In the genomic region with DNA sequence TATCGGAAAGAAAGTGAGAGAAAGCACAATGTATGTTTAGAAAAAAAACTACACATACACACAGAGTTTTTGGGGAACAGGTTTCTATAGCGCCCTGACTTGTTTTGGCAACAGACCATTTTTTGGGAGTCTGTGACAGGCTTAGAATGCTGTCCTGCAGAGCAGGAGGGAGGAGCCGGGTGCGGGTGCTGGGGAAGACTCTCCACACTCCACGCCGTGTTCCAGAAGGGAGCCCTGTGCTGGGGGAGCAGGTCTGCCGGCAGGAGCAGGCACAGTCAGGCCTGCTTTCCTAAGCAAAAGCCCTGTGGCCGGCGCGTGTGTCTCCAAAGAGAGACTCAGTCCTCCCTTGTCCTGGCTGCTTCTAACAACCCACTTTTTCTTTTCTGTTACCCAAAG, we compare ENCODE assay signal across 12 cellular contexts. TPM values are rescaled to one million over a fixed set of nuclear protein-coding genes. Genes with fewer than 3 reads are reported as not detected.
A peak's percentile ranks its signal among the peaks of the same experiment; 100 is the strongest.
DNase-seq lines count a peak whose midpoint lies in the region; ATAC-seq, FAIRE-seq and TF ChIP-seq lines count a peak whose summit lies in the region.
"Had no signal": no experiment of that assay in that cellular context is flagged by ENCODE, and none has a peak within 500 bp of the region (broad histone marks: within the 10 kb centered on the region; RNA-seq: fewer than 3 reads in every experiment).

No MANE protein-coding gene starts in this region.

- H3K27me3 ChIP-seq in HCT116 (ENCODE audit: insufficient read depth, low read length) (no peaks in the 10 kb centered on the region), HepG2 (ENCODE audit: control insufficient read depth in 1 of 2, insufficient read depth in 2 of 2, low read length in 2 of 2) (no peaks in the 10 kb centered on the region), smooth muscle cell (ENCODE audit: low read depth) (no peaks in the 10 kb centered on the region)

- no peak for FAIRE-seq in HepG2 (lab: Jason Lieb, UNC)
- FAIRE-seq: endometrium had no signal

- RAD21 ChIA-PET in HCT116 (lab: Charles Lee; ENCODE audit: low non-redundant PET in 1 of 2, low total read pairs in 2 of 2, uncharacterized antibody in 2 of 2, unreplicated experiment in 2 of 2) = no interaction called here

- TF ChIP-seq EP300 in HepG2 (IDR thresholded peaks at IDR 0.05; ENCODE audit: low read depth in 2 of 2, low read length in 2 of 2) = no peak
- no peak for TF ChIP-seq EP300 in HepG2 (CRISPR knock-in tag; IDR thresholded peaks at IDR 0.05; ENCODE audit: borderline replicate concordance)

- BruUV-seq in HCT116 (replicated peaks; lab: Mats Ljungman, UMichigan) = TSS peak; percentile 40
- BruUV-seq in HepG2 (replicated peaks; lab: Mats Ljungman, UMichigan) = no TSS peak

- POLR2A ChIA-PET in HCT116 (lab: Charles Lee) (no interaction called here), HepG2 (lab: Yijun Ruan, JAX) (interaction anchor here (1.3 to 1.9 kb wide), 4 partner anchors 8 to 157 kb away, joined by 3 to 6 read pairs (median 4); a partner anchor contains a TSS)

- DNase-seq in HCT116 (ENCODE audit: low read depth, low spot score) = no peak
- DNase-seq in coronary artery (ENCODE audit: low spot score) = no peak
- DNase-seq in HepG2 (ENCODE audit: low spot score) = no peak
- no peak for DNase-seq in smooth muscle cell (lab: John Stamatoyannopoulos, UW; ENCODE audit: unreplicated experiment)
- no peak for DNase-seq in G401 (ENCODE audit: low spot score)
- no peak for DNase-seq in NCI-H146 treated with DMSO at 0.1 percent for 48 hours (lab: John Stamatoyannopoulos, UW; ENCODE audit: unreplicated experiment)
- DNase-seq in KBM-7 = no peak
- DNase-seq: CD4-positive, CD25-positive, alpha-beta regulatory T cell; MM.1S; NK-92 treated with Interleukin-12 subunit alpha and Interleukin-12 subunit beta, amount 100 ng/mL, for 24 hours had no signal

- ATAC-seq in HCT116 (no peak), HepG2 (peak; percentile 10; the same call in 2 of the 3 replicates), GM19452 (IDR thresholded peaks at IDR 0.05; ENCODE audit: unreplicated experiment) (no peak)

- in situ Hi-C loops in HepG2 (cut with HindIII; ENCODE audit: extremely low pct_ligation_motif_present, low pct_unique_long_range_greater_than_20kb) = no loop called here
- in situ Hi-C loops in G401 (cut with HindIII; ENCODE audit: low sequenced_read_pairs) = no loop called here
- in situ Hi-C loops in KBM-7 (cut with MboI; ENCODE audit: low pct_unique_long_range_greater_than_20kb, low sequenced_read_pairs) = no loop called here

- H3K36me3 ChIP-seq in HCT116 (ENCODE audit: control insufficient read depth in 1 of 2, insufficient read depth in 2 of 2, low read length in 2 of 2) (peaks cover 23 to 26% of the 10 kb centered on the region in 2 experiments; a peak in 3 of 4 replicates), HepG2 (replicated peaks in 1 of 2; ENCODE audit: control insufficient read depth in 1 of 2, insufficient read depth in 2 of 2, low read length in 2 of 2) (no peaks in the 10 kb centered on the region), smooth muscle cell (ENCODE audit: low read depth) (no peaks in the 10 kb centered on the region)

- intact Hi-C loops in HCT116 (cut with micrococcal nuclease) = no loop called here
- intact Hi-C loops in HepG2 (cut with micrococcal nuclease; ENCODE audit: unreplicated experiment) = no loop called here

- no peak for TF ChIP-seq RAD21 in HCT116 (IDR thresholded peaks at IDR 0.05; ENCODE audit: low read depth)
- TF ChIP-seq RAD21 in HepG2 (CRISPR knock-in tag; IDR thresholded peaks at IDR 0.05) = no peak

- H3K4me3 ChIP-seq in HCT116 (replicated peaks in 1 of 2; ENCODE audit: low read depth in 1 of 2, low read length in 2 of 2) (no peak overlapping the region), coronary artery (peak overlapping the region; percentile 41), HepG2 (replicated peaks in 1 of 3; ENCODE audit: insufficient read depth in 1 of 3, low read depth in 2 of 3, low read length in 3 of 3) (peak overlapping the region; percentile 42 to 70 (median 50)), smooth muscle cell (no peak overlapping the region)

- no peak overlapping the region for H2AFZ ChIP-seq in HCT116 (ENCODE audit: low read depth, low read length, poor library complexity, severe bottlenecking)
- no peak overlapping the region for H2AFZ ChIP-seq in HepG2 (ENCODE audit: low read length)
- H2AFZ ChIP-seq in smooth muscle cell (ENCODE audit: low read depth) = no peak overlapping the region

- H3K4me1 ChIP-seq in HCT116 (ENCODE audit: control insufficient read depth in 1 of 2, insufficient read depth in 2 of 2, low read length in 2 of 2) = peaks cover 55 to 61% of the 10 kb centered on the region in 2 experiments
- peaks cover 100% of the 10 kb centered on the region for H3K4me1 ChIP-seq in HepG2 (ENCODE audit: insufficient read depth, low read length)
- peaks cover 30% of the 10 kb centered on the region for H3K4me1 ChIP-seq in smooth muscle cell (ENCODE audit: low read depth)

- WGBS in HepG2 (ENCODE audit: low lambda C conversion rate) = 30% methylated on average over 10 of the region's 10 CpGs
- WGBS in smooth muscle cell (ENCODE audit: low lambda C conversion rate) = 63% methylated on average over 10 of the region's 10 CpGs

- H3F3A ChIP-seq in smooth muscle cell (ENCODE audit: low read depth) = peaks cover 25% of the 10 kb centered on the region

- H3K79me2 ChIP-seq in HCT116 (ENCODE audit: insufficient read depth, low read length) (peaks cover 71% of the 10 kb centered on the region), HepG2 (ENCODE audit: insufficient read depth, low read length) (no peaks in the 10 kb centered on the region), smooth muscle cell (ENCODE audit: low read depth) (peaks cover 32% of the 10 kb centered on the region)

- H3K27ac ChIP-seq in HCT116 (ENCODE audit: low read depth, low read length) = no peak overlapping the region
- peak overlapping the region; percentile 85 to 92 for H3K27ac ChIP-seq in coronary artery
- H3K27ac ChIP-seq in HepG2 (ENCODE audit: extremely low read length, insufficient read depth, low read length) = peak overlapping the region; percentile 94
- peak overlapping the region; percentile 96 for H3K27ac ChIP-seq in smooth muscle cell (ENCODE audit: low read depth)

- H3K9me3 ChIP-seq in HCT116 (ENCODE audit: control insufficient read depth in 1 of 2, insufficient read depth in 1 of 2, low read depth in 1 of 2, low read length in 2 of 2) (no peaks in the 10 kb centered on the region), HepG2 (ENCODE audit: low read length) (no peaks in the 10 kb centered on the region), smooth muscle cell (replicated peaks; ENCODE audit: low read depth) (no peaks in the 10 kb centered on the region)

- TF ChIP-seq CTCF in HCT116 (IDR thresholded peaks at IDR 0.05 in 2 of 3, conservative IDR thresholded peaks at IDR 0.05 in 1 of 3; ENCODE audit: borderline replicate concordance in 1 of 3, insufficient read depth in 1 of 3, low read depth in 2 of 3, low read length in 2 of 3) (no peak), coronary artery (IDR thresholded peaks at IDR 0.05) (no peak), HepG2 (CRISPR knock-in tag; IDR thresholded peaks at IDR 0.05) (no peak), smooth muscle cell (IDR thresholded peaks at IDR 0.05; ENCODE audit: borderline replicate concordance, insufficient read depth, poor library complexity, severe bottlenecking) (no peak)

- no peak overlapping the region for H3K9ac ChIP-seq in HCT116 (ENCODE audit: low read length)
- peak overlapping the region; percentile 83 for H3K9ac ChIP-seq in HepG2 (ENCODE audit: insufficient read depth, low read depth, low read length)
- peak overlapping the region; percentile 62 for H3K9ac ChIP-seq in smooth muscle cell (ENCODE audit: low read depth)

- TF ChIP-seq POLR2A in HCT116 (IDR thresholded peaks at IDR 0.05; ENCODE audit: borderline replicate concordance, extremely low read depth, insufficient read depth, insufficient read length) = no peak
- TF ChIP-seq POLR2A in HepG2 (IDR thresholded peaks at IDR 0.05; ENCODE audit: insufficient read depth in 1 of 2, low read depth in 2 of 2, low read length in 2 of 2) = no peak; a peak in 1 of 4 replicates

- no peaks in the 10 kb centered on the region for H3K9me2 ChIP-seq in HCT116 (ENCODE audit: insufficient read depth)

- H3K4me2 ChIP-seq in HCT116 (ENCODE audit: low read length) (no peak overlapping the region), HepG2 (ENCODE audit: low read depth, low read length) (peak overlapping the region; percentile 88), smooth muscle cell (peak overlapping the region; percentile 60)

- no peaks in the 10 kb centered on the region for H4K20me1 ChIP-seq in HCT116 (ENCODE audit: insufficient read depth)
- H4K20me1 ChIP-seq in HepG2 (ENCODE audit: insufficient read depth, low read length) = no peaks in the 10 kb centered on the region
- peaks cover 7% of the 10 kb centered on the region for H4K20me1 ChIP-seq in smooth muscle cell (ENCODE audit: low read depth)

- CTCF ChIA-PET in HCT116 (lab: Charles Lee) (no interaction called here), HepG2 (lab: Yijun Ruan, JAX; ENCODE audit: low intra/inter-chr PET ratio, low total read pairs) (no interaction called here)

RNA-seq across cellular contexts. Expression of a gene that starts 26.5 kb away (rescaled TPM):
- total RNA-seq in HCT116 (2021; ENCODE audit: unreplicated experiment) (182 TPM), HepG2 (2016; rRNA removed; fragmentation: Illumina TruSeq; extraction: Trizol) (4.3 and 5.8 TPM in 2 replicates), smooth muscle cell (153 and 207 TPM in 2 replicates)
- polyA plus RNA-seq in HCT116 (2012) = 246 and 260 TPM in 2 replicates
- total RNA-seq in HepG2 (2016; cell fraction: cytosol; rRNA removed; fragmentation: Illumina TruSeq; extraction: Trizol; ENCODE audit: low read depth) = 1.3 and 2.0 TPM in 2 replicates
- total RNA-seq in HepG2 (2016; cell fraction: insoluble cytoplasmic fraction; rRNA removed; fragmentation: Illumina TruSeq; extraction: Trizol) = 2.4 and 6.9 TPM in 2 replicates
- 2.1 and 2.4 TPM in 2 replicates for total RNA-seq in HepG2 (2016; cell fraction: membrane; rRNA removed; fragmentation: Illumina TruSeq; extraction: Trizol)
- 5.9 and 6.5 TPM in 2 replicates for total RNA-seq in HepG2 (2016; cell fraction: nucleus; rRNA removed; fragmentation: Illumina TruSeq; extraction: Trizol)
- polyA plus RNA-seq in HepG2 (2011; rRNA removed) (38.3 and 40.1 TPM in 2 replicates), smooth muscle cell (144 and 236 TPM in 2 replicates)
- 30.3 and 47.3 TPM in 2 replicates for polyA plus RNA-seq in HepG2 (2011; cell fraction: cytosol; rRNA removed)
- polyA plus RNA-seq in HepG2 (2011; cell fraction: nucleus; rRNA removed) = 15.2 and 20.2 TPM in 2 replicates
- 30.0 and 52.7 TPM in 2 replicates for polyA plus RNA-seq in HepG2 (2012)
- polyA plus RNA-seq in HepG2 (2016; cell fraction: cytosol; fragmentation: Illumina TruSeq; extraction: Trizol; ENCODE audit: low read depth) = 1.4 and 1.8 TPM in 2 replicates
- 5.2 and 5.4 TPM in 2 replicates for polyA plus RNA-seq in HepG2 (2016; cell fraction: insoluble cytoplasmic fraction; fragmentation: Illumina TruSeq; extraction: Trizol; ENCODE audit: low read depth)
- polyA plus RNA-seq in HepG2 (2016; cell fraction: membrane; fragmentation: Illumina TruSeq; extraction: Trizol; ENCODE audit: low read depth) = 1.9 and 2.4 TPM in 2 replicates
- 10.1 and 12.9 TPM in 2 replicates for polyA plus RNA-seq in HepG2 (2016; cell fraction: nucleus; fragmentation: Illumina TruSeq; extraction: Trizol; ENCODE audit: insufficient read depth, low read depth)
- 21.6 and 243 TPM in 2 replicates for polyA minus RNA-seq in HepG2 (2011; rRNA and poly(A)+ RNA removed; ENCODE audit: low replicate concordance)
- polyA minus RNA-seq in HepG2 (2011; cell fraction: cytosol; rRNA and poly(A)+ RNA removed) = 12.1 and 13.6 TPM in 2 replicates
- polyA minus RNA-seq in HepG2 (2011; cell fraction: nucleus; rRNA and poly(A)+ RNA removed) = 8.9 and 10.4 TPM in 2 replicates
- 34.3 and 46.6 TPM in 2 replicates for total RNA-seq in G401 (2014; rRNA removed; shearing (Covaris generic))

Comparison
In these comparisons a context has a peak if more than half of its experiments do, and no peak if none do; other contexts are left out.
1. H3K4me3 ChIP-seq: peak in coronary artery (single experiment) and HepG2 (3 of 3); none in HCT116 (0 of 2) and smooth muscle cell (single experiment).